ENCODE assay signal across 23 cellular contexts in the genomic region with DNA sequence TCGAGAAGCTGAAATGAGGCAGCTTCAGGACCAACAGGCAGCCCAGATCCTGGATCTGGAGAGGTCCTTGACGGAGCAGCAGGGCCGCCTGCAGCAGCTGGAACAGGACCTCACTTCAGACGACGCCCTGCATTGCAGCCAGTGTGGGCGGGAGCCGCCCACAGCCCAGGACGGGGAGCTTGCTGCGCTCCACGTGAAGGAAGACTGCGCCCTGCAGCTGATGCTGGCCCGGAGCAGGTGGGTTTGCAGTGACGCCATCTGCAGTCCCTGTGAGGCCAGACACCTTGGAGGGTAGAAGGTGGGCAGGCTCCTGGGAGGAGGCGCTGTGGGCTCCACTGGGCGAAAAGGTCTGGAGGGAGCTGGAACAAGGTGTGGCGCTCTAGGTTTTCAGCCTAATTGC.
"Had no signal": no experiment of that assay in that cellular context is flagged by ENCODE, and none has a peak within 500 bp of the region (broad histone marks: within the 10 kb centered on the region; RNA-seq: fewer than 3 reads in every experiment).

No MANE protein-coding gene starts in this region.

- DNase-seq: cortex of kidney; dorsolateral prefrontal cortex; effector CD8-positive, alpha-beta T cell; glutamatergic neuron; left ventricle myocardium inferior; lower lobe of right lung; midbrain; retina; spleen; stimulated activated CD4-positive, alpha-beta T cell treated with anti-CD3 and anti-CD28 coated beads, Interleukin-15, amount 100 ng/mL, for 24 hours; stimulated activated CD4-positive, alpha-beta T cell treated with anti-CD3 and anti-CD28 coated beads, Interleukin-1b, Interleukin-23, amount 100 ng/mL, for 48 hours; stimulated activated CD4-positive, alpha-beta T cell treated with anti-CD3 and anti-CD28 coated beads, Interleukin-4, amount 100 ng/mL, for 24 hours; stimulated activated naive CD8-positive, alpha-beta T cell treated with anti-CD3 and anti-CD28 coated beads, Interleukin-15, amount 100 ng/mL, for 72 hours; transverse colon had no signal

- H3K27me3 Mint-ChIP-seq: memory B cell; natural killer cell treated with Interleukin-12 subunit alpha and Interleukin-12 subunit beta and Interleukin-15 and Interleukin-18, amount 100 ng/mL, for 72 hours; stimulated activated memory B cell treated with anti-CD40 and anti-IgM and Interleukin-4, amounts not matched to agents 10 μg/mL and 1 μg/mL and 100 μg/mL, for 72 hours; stimulated activated naive CD8-positive, alpha-beta T cell treated with anti-CD3 and anti-CD28 coated beads, Interleukin-15, amount 100 ng/mL, for 72 hours had no signal

- ATAC-seq: gastroesophageal sphincter; lower lobe of right lung; natural killer cell treated with Interleukin-12 subunit alpha and Interleukin-12 subunit beta and Interleukin-15 and Interleukin-18, amount 100 ng/mL, for 72 hours; sciatic nerve; stimulated activated memory B cell treated with anti-CD40 and anti-IgM and Interleukin-4, amounts not matched to agents 10 μg/mL and 1 μg/mL and 100 μg/mL, for 72 hours; stimulated activated naive CD8-positive, alpha-beta T cell treated with anti-CD3 and anti-CD28 coated beads, Interleukin-15, amount 100 ng/mL, for 72 hours had no signal

- H3K4me1 ChIP-seq: esophagus muscularis mucosa, gastroesophageal sphincter, left ventricle myocardium inferior, vagina had no signal

- H3K27me3 ChIP-seq: dorsolateral prefrontal cortex, esophagus muscularis mucosa, gastroesophageal sphincter, spleen, transverse colon, vagina had no signal

- H3K4me3 Mint-ChIP-seq: memory B cell; natural killer cell treated with Interleukin-12 subunit alpha and Interleukin-12 subunit beta and Interleukin-15 and Interleukin-18, amount 100 ng/mL, for 72 hours; stimulated activated memory B cell treated with anti-CD40 and anti-IgM and Interleukin-4, amounts not matched to agents 10 μg/mL and 1 μg/mL and 100 μg/mL, for 72 hours; stimulated activated naive CD8-positive, alpha-beta T cell treated with anti-CD3 and anti-CD28 coated beads, Interleukin-15, amount 100 ng/mL, for 72 hours had no signal

- H3K4me3 ChIP-seq: dorsolateral prefrontal cortex, esophagus muscularis mucosa, gastroesophageal sphincter, left ventricle myocardium inferior, lower lobe of right lung, psoas muscle, spleen, thoracic aorta, transverse colon, vagina had no signal

- H3K27ac ChIP-seq: esophagus muscularis mucosa, gastroesophageal sphincter, left ventricle myocardium inferior, lower lobe of right lung, spleen, thoracic aorta, transverse colon, vagina had no signal

- H3K9me3 ChIP-seq: esophagus muscularis mucosa, gastroesophageal sphincter, left ventricle myocardium inferior, lower lobe of right lung, psoas muscle, spleen, thoracic aorta, transverse colon, vagina had no signal

- H3K9me3 Mint-ChIP-seq: memory B cell; natural killer cell treated with Interleukin-12 subunit alpha and Interleukin-12 subunit beta and Interleukin-15 and Interleukin-18, amount 100 ng/mL, for 72 hours; stimulated activated memory B cell treated with anti-CD40 and anti-IgM and Interleukin-4, amounts not matched to agents 10 μg/mL and 1 μg/mL and 100 μg/mL, for 72 hours; stimulated activated naive CD8-positive, alpha-beta T cell treated with anti-CD3 and anti-CD28 coated beads, Interleukin-15, amount 100 ng/mL, for 72 hours had no signal

- H3K27ac Mint-ChIP-seq: memory B cell; natural killer cell treated with Interleukin-12 subunit alpha and Interleukin-12 subunit beta and Interleukin-15 and Interleukin-18, amount 100 ng/mL, for 72 hours; stimulated activated memory B cell treated with anti-CD40 and anti-IgM and Interleukin-4, amounts not matched to agents 10 μg/mL and 1 μg/mL and 100 μg/mL, for 72 hours; stimulated activated naive CD8-positive, alpha-beta T cell treated with anti-CD3 and anti-CD28 coated beads, Interleukin-15, amount 100 ng/mL, for 72 hours had no signal
